Comparison of ENCODE assay signal across 11 cellular contexts in the genomic region with DNA sequence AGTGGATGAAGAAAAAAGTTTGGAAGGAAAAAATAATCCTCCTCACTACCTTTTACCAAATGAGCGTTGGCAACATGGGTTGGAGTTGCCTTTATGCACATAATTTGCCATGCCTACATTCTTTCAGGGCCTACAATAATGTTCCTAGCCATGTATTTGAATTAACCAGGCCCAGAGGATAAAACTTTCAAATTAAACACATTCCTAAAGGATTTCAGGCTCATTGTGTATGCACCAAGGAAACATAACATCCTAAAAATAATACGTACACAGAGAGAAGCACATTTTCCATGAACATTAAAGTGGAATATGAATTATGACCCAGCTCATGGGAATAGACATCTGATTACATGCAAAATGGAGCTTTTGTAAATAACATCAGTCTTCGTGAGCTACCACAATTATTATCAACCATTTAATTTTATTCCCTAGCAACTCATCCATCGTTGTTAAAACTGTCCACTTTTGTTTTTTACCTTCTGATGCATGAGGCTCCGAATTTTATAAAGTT.
"Had no signal": no experiment of that assay in that cellular context is flagged by ENCODE, and none has a peak within 500 bp of the region (broad histone marks: within the 10 kb centered on the region; RNA-seq: fewer than 3 reads in every experiment).

No MANE protein-coding gene starts in this region.

- H3K27ac Mint-ChIP-seq: activated B cell treated with CpG ODN at 0.5 μM for 24 hours; activated CD4-positive, alpha-beta T cell treated with anti-CD3 and anti-CD28 coated beads, Interleukin-2, amount 10 ng/mL, durations not matched to agents 24 days and 14 days; nephron progenitor cell had no signal

- H3K4me3 ChIP-seq: colonic mucosa, testis had no signal

- H3K27me3 ChIP-seq: colonic mucosa, testis had no signal

- H3K9me3 ChIP-seq: colonic mucosa, testis had no signal

- DNase-seq: activated B cell treated with CpG ODN at 0.5 μM for 24 hours; activated CD4-positive, alpha-beta T cell treated with anti-CD3 and anti-CD28 coated beads, Interleukin-2, amount 10 ng/mL, durations not matched to agents 24 days and 14 days; activated naive CD4-positive, alpha-beta T cell treated with Interleukin-2 at 50 U/mL for 16 hours; colonic mucosa; mammary epithelial cell; nephron progenitor cell; right cardiac atrium; stimulated activated CD4-positive, alpha-beta T cell treated with anti-CD3 and anti-CD28 coated beads, Interleukin-2, amount 100 ng/mL, for 48 hours; stimulated activated naive CD4-positive, alpha-beta T cell treated with Interleukin-2 at 50 U/mL for 16 hours; T-helper 2 cell; testis had no signal

- H3K4me1 ChIP-seq: colonic mucosa, testis had no signal

- H3K9me3 Mint-ChIP-seq: activated B cell treated with CpG ODN at 0.5 μM for 24 hours; activated CD4-positive, alpha-beta T cell treated with anti-CD3 and anti-CD28 coated beads, Interleukin-2, amount 10 ng/mL, durations not matched to agents 24 days and 14 days; nephron progenitor cell had no signal

- H3K4me1 Mint-ChIP-seq: activated B cell treated with CpG ODN at 0.5 μM for 24 hours; activated CD4-positive, alpha-beta T cell treated with anti-CD3 and anti-CD28 coated beads, Interleukin-2, amount 10 ng/mL, durations not matched to agents 24 days and 14 days had no signal

- H3K27me3 Mint-ChIP-seq: activated B cell treated with CpG ODN at 0.5 μM for 24 hours had no signal

- H3K4me3 Mint-ChIP-seq: activated B cell treated with CpG ODN at 0.5 μM for 24 hours; activated CD4-positive, alpha-beta T cell treated with anti-CD3 and anti-CD28 coated beads, Interleukin-2, amount 10 ng/mL, durations not matched to agents 24 days and 14 days; nephron progenitor cell had no signal

- H3K27ac ChIP-seq: colonic mucosa, testis had no signal

- H3K36me3 ChIP-seq: colonic mucosa had no signal
